ENCODE assay signal across 15 cellular contexts in genomic region chr10:73405556-73405955, GRCh38. TPM values are rescaled to one million over a fixed set of nuclear protein-coding genes. Genes with fewer than 3 reads are reported as not detected.
A peak's percentile ranks its signal among the peaks of the same experiment; 100 is the strongest.
DNase-seq lines count a peak whose midpoint lies in the region; ATAC-seq and FAIRE-seq lines count a peak whose summit lies in the region.
"Had no signal": no experiment of that assay in that cellular context is flagged by ENCODE, and none has a peak within 500 bp of the region (broad histone marks: within the 10 kb centered on the region; RNA-seq: fewer than 3 reads in every experiment).

No MANE protein-coding gene starts in this region.

- H3K9me3 ChIP-seq in T-helper 17 cell (ENCODE audit: control insufficient read depth, low read length, poor library complexity, severe bottlenecking): no peaks in the 10 kb centered on the region
- H3K9me3 ChIP-seq: BLaER1 treated with 17β-estradiol and CSF1 and Interleukin-3, amounts not matched to agents 10 nM and 100 nM had no signal

- peak; percentile 41 for FAIRE-seq in GM18507 (lab: Jason Lieb, UNC)
- FAIRE-seq: H54 had no signal

- H3K4me3 Mint-ChIP-seq in T-helper 17 cell: no peak overlapping the region
- H3K4me3 Mint-ChIP-seq in memory B cell: no peak overlapping the region
- H3K4me3 Mint-ChIP-seq: B cell; CD8-positive, alpha-beta T cell; GM23338 had no signal

- H3K36me3 Mint-ChIP-seq in T-helper 17 cell (ENCODE audit: low read depth): peaks cover 7% of the 10 kb centered on the region
- peaks cover 16% of the 10 kb centered on the region for H3K36me3 Mint-ChIP-seq in memory B cell

- H3K4me1 Mint-ChIP-seq in T-helper 17 cell (peaks cover 43% of the 10 kb centered on the region), memory B cell (peaks cover 28% of the 10 kb centered on the region)

- H3K27me3 Mint-ChIP-seq in T-helper 17 cell (no peaks in the 10 kb centered on the region), memory B cell (no peaks in the 10 kb centered on the region)
- H3K27me3 Mint-ChIP-seq: B cell had no signal

- DNase-seq in GM18507 (ENCODE audit: extremely low spot score, insufficient read length, low read depth): no peak
- DNase-seq in T-helper 17 cell: no peak
- DNase-seq in memory B cell (ENCODE audit: low spot score in 2 of 2): no peak
- no peak for DNase-seq in T1000 (lab: John Stamatoyannopoulos, UW)
- no peak for DNase-seq in hypothalamus (lab: John Stamatoyannopoulos, UW)
- DNase-seq: Calu3; CD8-positive, alpha-beta T cell; DMS79 treated with DMSO at 0.1 percent for 48 hours; GF-D8; HCEC 1CT had no signal

- H3K27ac Mint-ChIP-seq in T-helper 17 cell (peak overlapping the region; percentile 65), memory B cell (peak overlapping the region; percentile 79)
- H3K27ac Mint-ChIP-seq: B cell; CD8-positive, alpha-beta T cell; GM23338 had no signal

- H3K9me3 Mint-ChIP-seq in memory B cell: no peaks in the 10 kb centered on the region
- H3K9me3 Mint-ChIP-seq: CD8-positive, alpha-beta T cell; GM23338 had no signal

- ATAC-seq in T-helper 17 cell: no peak
- ATAC-seq in memory B cell (ENCODE audit: low read depth): no peak
- no peak for ATAC-seq in HG02798 (IDR thresholded peaks at IDR 0.05; ENCODE audit: poor library complexity, unreplicated experiment)
- ATAC-seq: CD8-positive, alpha-beta T cell; GM23338 had no signal

RNA-seq across cellular contexts. Expression of gene ANXA7, which starts 8.3 kb away (rescaled TPM):
- 100 to 1,000 TPM in 1 of 2 donors, 10 to 100 TPM in 1; 94.9 to 117 TPM for total RNA-seq in T-helper 17 cell

RNA-seq across cellular contexts. Expression of gene MSS51, which starts 27.8 kb away (rescaled TPM):
- 1 to 10 TPM; 2.2 to 2.6 TPM for total RNA-seq in T-helper 17 cell

RNA-seq across cellular contexts. Expression of gene CFAP70, which starts 46.9 kb away (rescaled TPM):
- 1 to 10 TPM; 2.4 to 2.6 TPM for total RNA-seq in T-helper 17 cell
